28 cellular contexts compared by ENCODE assay signal in the genomic region with DNA sequence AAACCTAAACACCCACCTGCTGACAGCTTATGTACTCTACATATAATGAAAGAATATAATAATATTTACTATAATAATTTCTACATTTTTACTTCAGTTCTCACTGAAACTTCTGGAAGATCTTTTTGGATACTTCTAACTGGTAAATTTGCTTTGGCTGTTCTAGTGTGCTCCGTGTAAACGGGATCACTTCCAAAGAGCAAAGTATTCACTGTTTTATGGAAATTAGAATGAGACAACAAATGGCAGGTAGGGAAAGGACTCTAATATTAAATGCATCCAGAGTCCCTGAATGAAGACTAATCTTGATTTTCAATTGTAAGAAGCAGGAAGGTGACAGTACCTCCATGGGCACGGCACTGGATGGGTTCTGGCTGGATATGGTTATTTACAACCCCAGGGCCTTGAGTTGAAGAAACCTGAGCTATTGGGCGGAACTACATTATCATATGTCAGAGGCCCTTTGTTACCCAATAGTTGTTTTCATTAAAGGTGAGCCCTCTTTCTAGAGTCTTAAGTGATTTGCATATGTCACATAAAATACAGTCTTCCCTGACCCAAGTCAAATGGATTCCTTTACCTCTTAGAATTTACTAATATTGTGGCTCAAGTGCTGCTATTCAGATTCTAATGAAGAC. TPM values are rescaled to one million over a fixed set of nuclear protein-coding genes. Genes with fewer than 3 reads are reported as not detected.
DNase-seq lines count a peak whose midpoint lies in the region; ATAC-seq, FAIRE-seq and TF ChIP-seq lines count a peak whose summit lies in the region.
"Had no signal": no experiment of that assay in that cellular context is flagged by ENCODE, and none has a peak within 500 bp of the region (broad histone marks: within the 10 kb centered on the region; RNA-seq: fewer than 3 reads in every experiment).

No MANE protein-coding gene starts in this region.

- H2AFZ ChIP-seq in K562 (ENCODE audit: low read depth, low read length) = no peak overlapping the region

- peaks cover 8% of the 10 kb centered on the region; the same call in 1 of the 2 replicates for H4K20me1 ChIP-seq in K562 (replicated peaks; ENCODE audit: control insufficient read depth, insufficient read depth, low read length)

- H3K9me3 ChIP-seq in K562 (replicated peaks; ENCODE audit: control insufficient read depth, insufficient read depth, low read depth, low read length) (no peaks in the 10 kb centered on the region), Caco-2 (no peaks in the 10 kb centered on the region)
- H3K9me3 ChIP-seq: psoas muscle, sigmoid colon had no signal

- CTCF ChIA-PET in K562 (lab: Yijun Ruan, JAX; ENCODE audit: low intra/inter-chr PET ratio) (no interaction called here), Caco-2 (lab: Charles Lee) (interaction anchor here (0.6 to 1.2 kb wide), 3 partner anchors 10 to 85 kb away, joined by 3 to 6 read pairs (median 3); partner anchors contain the start of gene TMEM116)

- WGBS in K562 (ENCODE audit: insufficient coverage, low coverage, missing lambda C conversion rate) = 93% methylated on average over 4 of the region's 4 CpGs

- no peaks in the 10 kb centered on the region for H3K27me3 Mint-ChIP-seq in naive thymus-derived CD8-positive, alpha-beta T cell
- no peaks in the 10 kb centered on the region for H3K27me3 Mint-ChIP-seq in Caco-2 (ENCODE audit: insufficient read depth, unreplicated experiment)
- H3K27me3 Mint-ChIP-seq: naive thymus-derived CD4-positive, alpha-beta T cell had no signal

- peak overlapping the region in 9 of 10 donors; percentile 12 to 59 (median 39) for H3K27ac Mint-ChIP-seq in naive thymus-derived CD8-positive, alpha-beta T cell
- no peak overlapping the region for H3K27ac Mint-ChIP-seq in Caco-2 (ENCODE audit: unreplicated experiment)
- H3K27ac Mint-ChIP-seq: HFFc6; T-helper 2 cell treated with Interferon-gamma antibody and Interleukin-4, amounts not matched to agents 5 μg/mL and 100 μg/mL, for 36 hours had no signal

- peaks cover 23% of the 10 kb centered on the region for H3K79me2 ChIP-seq in K562 (ENCODE audit: control insufficient read depth, insufficient read depth, low read length)

- H3K27ac ChIP-seq in K562 (ENCODE audit: extremely low read depth, low read depth, low read length) = no peak overlapping the region
- H3K27ac ChIP-seq: psoas muscle, sigmoid colon had no signal

- peaks cover 0 to 75% (median 5%) of the 10 kb centered on the region in 3 donors for H3K36me3 Mint-ChIP-seq in naive thymus-derived CD8-positive, alpha-beta T cell
- H3K36me3 Mint-ChIP-seq in Caco-2 (ENCODE audit: insufficient read depth, unreplicated experiment) = peaks cover 82% of the 10 kb centered on the region

- in situ Hi-C loops in K562 (cut with MboI) = no loop called here

- no peak for FAIRE-seq in K562 (lab: Jason Lieb, UNC)
- FAIRE-seq: A204.1, islet of Langerhans had no signal

- H3K27me3 ChIP-seq in K562 (ENCODE audit: control insufficient read depth in 2 of 2, insufficient read depth in 2 of 2, low read length in 2 of 2) (no peaks in the 10 kb centered on the region), Caco-2 (replicated peaks; ENCODE audit: control insufficient read depth, insufficient read depth, low read length) (no peaks in the 10 kb centered on the region)
- H3K27me3 ChIP-seq: sigmoid colon had no signal

- H3K36me3 ChIP-seq in K562 (ENCODE audit: control insufficient read depth, insufficient read depth, low read length) = peaks cover 89% of the 10 kb centered on the region
- H3K36me3 ChIP-seq in Caco-2 (ENCODE audit: control insufficient read depth, insufficient read depth, low read length) = peaks cover 1% of the 10 kb centered on the region

- intact Hi-C loops in K562 (cut with micrococcal nuclease) = no loop called here
- intact Hi-C loops in Caco-2 (cut with micrococcal nuclease; ENCODE audit: unreplicated experiment) = no loop called here

- H3K9ac ChIP-seq in K562 (ENCODE audit: insufficient read depth in 1 of 2, low read depth in 2 of 2, low read length in 2 of 2) = no peak overlapping the region

- BruUV-seq in K562 (replicated peaks; lab: Mats Ljungman, UMichigan) (no TSS peak), Caco-2 (replicated peaks; lab: Mats Ljungman, UMichigan) (no TSS peak)

- no peaks in the 10 kb centered on the region for H3K9me1 ChIP-seq in K562 (ENCODE audit: control insufficient read depth, insufficient read depth, low read length)

- POLR2A ChIA-PET in K562 (lab: Yijun Ruan, JAX) = interaction anchor here (0.5 to 6.4 kb wide), 6 partner anchors 9 to 197 kb away, joined by 3 to 54 read pairs (median 3); partner anchors contain the start of genes ERP29 and TMEM116
- POLR2A ChIA-PET in naive thymus-derived CD8-positive, alpha-beta T cell (lab: Charles Lee) = interaction anchor here (1.4 to 3.4 kb wide), 3 partner anchors 10 to 11 kb away, joined by 4 to 15 read pairs (median 4); partner anchors contain the start of genes ERP29 and TMEM116
- POLR2A ChIA-PET in Caco-2 (lab: Charles Lee) = interaction anchor here (2.2 kb wide), 1 partner anchor 11 kb away, joined by 8 read pairs; the partner anchor contains the start of genes ERP29 and TMEM116

- no peak for TF ChIP-seq RAD21 in K562 (CRISPR knock-in tag; conservative IDR thresholded peaks at IDR 0.05 in 1 of 2, IDR thresholded peaks at IDR 0.05 in 1 of 2)

- H3K4me3 Mint-ChIP-seq in naive thymus-derived CD8-positive, alpha-beta T cell = no peak overlapping the region
- H3K4me3 Mint-ChIP-seq in Caco-2 (ENCODE audit: unreplicated experiment) = no peak overlapping the region
- H3K4me3 Mint-ChIP-seq: HFFc6; naive thymus-derived CD4-positive, alpha-beta T cell; T-helper 2 cell treated with Interferon-gamma antibody and Interleukin-4, amounts not matched to agents 5 μg/mL and 100 μg/mL, for 36 hours had no signal

- TF ChIP-seq EP300 in K562 (IDR thresholded peaks at IDR 0.05; ENCODE audit: low read length) = no peak

- H3K4me1 Mint-ChIP-seq in naive thymus-derived CD8-positive, alpha-beta T cell = peaks cover 28 to 47% (median 42%) of the 10 kb centered on the region in 4 donors
- H3K4me1 Mint-ChIP-seq in Caco-2 (ENCODE audit: low read depth, unreplicated experiment) = no peaks in the 10 kb centered on the region

- H3K9me3 Mint-ChIP-seq in naive thymus-derived CD8-positive, alpha-beta T cell = no peaks in the 10 kb centered on the region
- H3K9me3 Mint-ChIP-seq in Caco-2 (ENCODE audit: unreplicated experiment) = no peaks in the 10 kb centered on the region
- H3K9me3 Mint-ChIP-seq: HFFc6; naive thymus-derived CD4-positive, alpha-beta T cell; T-helper 2 cell treated with Interferon-gamma antibody and Interleukin-4, amounts not matched to agents 5 μg/mL and 100 μg/mL, for 36 hours had no signal

- DNase-seq in NCI-H510A treated with DMSO at 0.1 percent for 48 hours (lab: John Stamatoyannopoulos, UW) (peak; percentile 39), NCI-H510A (lab: John Stamatoyannopoulos, UW) (no peak), K562 (ENCODE audit: extremely low read depth in 1 of 4, low spot score in 3 of 4) (no peak), GDM1 (lab: John Stamatoyannopoulos, UW) (no peak), Caco-2 (no peak)
- DNase-seq in naive thymus-derived CD8-positive, alpha-beta T cell = no peak
- DNase-seq: activated CD4-positive, alpha-beta T cell treated with anti-CD3 and anti-CD28 coated beads for 4 hours; activated T-cell treated with anti-CD3 and anti-CD28 coated beads, Interleukin-2, amount 50 U/mL, for 1 hour; caudate nucleus; cortex of kidney; erythroblast; HFFc6; IMR-90; midbrain; naive thymus-derived CD4-positive, alpha-beta T cell; NCI-H1048; NCI-H446 treated with DMSO at 0.1 percent for 48 hours; nucleus accumbens; psoas muscle; sigmoid colon; stimulated activated CD4-positive, alpha-beta T cell treated with anti-CD3 and anti-CD28 coated beads, Interleukin-12 subunit alpha, Interleukin-12 subunit beta, amount 100 ng/mL, for 4 hours; stimulated activated CD4-positive, alpha-beta T cell treated with anti-CD3 and anti-CD28 coated beads, Interleukin-4, amount 100 ng/mL, for 1 hour; trophoblast cell had no signal

- H3K4me3 ChIP-seq in K562 (no peak overlapping the region), Caco-2 (ENCODE audit: low read depth, low read length) (no peak overlapping the region)
- H3K4me3 ChIP-seq: psoas muscle, sigmoid colon had no signal

- TF ChIP-seq CTCF in K562 (IDR thresholded peaks at IDR 0.05 in 2 of 3, conservative IDR thresholded peaks at IDR 0.05 in 1 of 3; ENCODE audit: insufficient read depth in 2 of 3, low read depth in 1 of 3, low read length in 3 of 3) (no peak), Caco-2 (IDR thresholded peaks at IDR 0.05; ENCODE audit: insufficient read depth in 1 of 2, low read depth in 1 of 2, low read length in 1 of 2, severe bottlenecking in 1 of 2, unreplicated experiment in 1 of 2) (no peak)

- H3K4me1 ChIP-seq in K562 (replicated peaks in 1 of 2; ENCODE audit: control insufficient read depth in 2 of 2, insufficient read depth in 2 of 2, low read length in 2 of 2) (no peaks in the 10 kb centered on the region; a peak in 1 of 5 replicates), Caco-2 (no peaks in the 10 kb centered on the region)

- TF ChIP-seq POLR2A in GM19099 (IDR thresholded peaks at IDR 0.05; ENCODE audit: extremely low read depth, insufficient read length, low read depth) (peak; percentile 15), K562 (conservative IDR thresholded peaks at IDR 0.05) (no peak)

- H3K4me2 ChIP-seq in K562 (ENCODE audit: insufficient read depth, low read length) = no peak overlapping the region

- ATAC-seq in K562 (peak; percentile 9; the same call in 1 of the 3 replicates), HG02798 (IDR thresholded peaks at IDR 0.05; ENCODE audit: poor library complexity, unreplicated experiment) (no peak)
- ATAC-seq in naive thymus-derived CD8-positive, alpha-beta T cell = no peak
- ATAC-seq: naive thymus-derived CD4-positive, alpha-beta T cell; psoas muscle had no signal

RNA-seq across cellular contexts. Expression of gene ERP29, which starts 10.7 kb away (rescaled TPM):
- 69.6 and 72.2 TPM in 2 replicates for total RNA-seq in K562 (2011; cell fraction: chromatin; rRNA removed; ENCODE audit: low replicate concordance)
- total RNA-seq in K562 (2011; cell fraction: nucleolus; rRNA removed) = 118 and 126 TPM in 2 replicates
- 117 and 135 TPM in 2 replicates for total RNA-seq in K562 (2011; cell fraction: nucleoplasm; rRNA removed)
- total RNA-seq in K562 (2014; rRNA removed) (58.6 and 60.7 TPM in 2 replicates), K562 (2014; rRNA removed; fragmentation: Illumina TruSeq; extraction: Trizol) (112 and 113 TPM in 2 replicates), K562 (2015; rRNA removed; fragmentation: Illumina TruSeq; extraction: Trizol) (133 TPM in 2 replicates), K562 (2021) (82.3 and 97.5 TPM in 2 replicates), Caco-2 (2022) (226 and 231 TPM in 2 replicates)
- polyA plus RNA-seq in K562 (2011; rRNA removed) (111 and 129 TPM in 2 replicates), K562 (2014; fragmentation: Illumina TruSeq; extraction: Trizol) (106 and 110 TPM in 2 replicates), K562 (2014; fragmentation: Nextera tagmentation; extraction: Ambion mirVana) (100 to 1,000 TPM in 1 of 2 experiments, 10 to 100 TPM in 1; 42.4 to 146 TPM), K562 (2014; rRNA removed) (136 and 137 TPM in 2 replicates)
- polyA plus RNA-seq in K562 (2011; cell fraction: cytosol; rRNA removed) = 56.1 and 102 TPM in 2 replicates
- polyA plus RNA-seq in K562 (2011; cell fraction: nucleus; rRNA removed) = 32.9 and 55.8 TPM in 2 replicates
- polyA plus RNA-seq in K562 (2012) = 139 and 228 TPM in 2 replicates
- polyA minus RNA-seq in K562 (2011; rRNA and poly(A)+ RNA removed) = 46.1 and 59.2 TPM in 2 replicates
- 25.2 and 32.2 TPM in 2 replicates for polyA minus RNA-seq in K562 (2011; cell fraction: cytosol; rRNA and poly(A)+ RNA removed)
- 10.2 and 19.7 TPM in 2 replicates for polyA minus RNA-seq in K562 (2011; cell fraction: nucleus; rRNA and poly(A)+ RNA removed)
- total RNA-seq in naive thymus-derived CD8-positive, alpha-beta T cell = 100 to 1,000 TPM; 161 to 162 TPM
- 100 to 1,000 TPM; 181 to 199 (median 190) TPM for polyA plus RNA-seq in naive thymus-derived CD8-positive, alpha-beta T cell

RNA-seq across cellular contexts. Expression of gene TMEM116, which starts 10.9 kb away (rescaled TPM):
- total RNA-seq in K562 (2011; cell fraction: chromatin; rRNA removed; ENCODE audit: low replicate concordance) = 107 and 160 TPM in 2 replicates
- total RNA-seq in K562 (2011; cell fraction: nucleolus; rRNA removed) = 75.5 and 75.9 TPM in 2 replicates
- 121 and 154 TPM in 2 replicates for total RNA-seq in K562 (2011; cell fraction: nucleoplasm; rRNA removed)
- total RNA-seq in K562 (2014; rRNA removed) = 5.2 and 10.0 TPM in 2 replicates
- total RNA-seq in K562 (2014; rRNA removed; fragmentation: Illumina TruSeq; extraction: Trizol) = 14.2 and 15.6 TPM in 2 replicates
- 9.0 and 10.7 TPM in 2 replicates for total RNA-seq in K562 (2015; rRNA removed; fragmentation: Illumina TruSeq; extraction: Trizol)
- total RNA-seq in K562 (2021) = 10.8 and 11.1 TPM in 2 replicates
- 78.6 and 98.3 TPM in 2 replicates for polyA plus RNA-seq in K562 (2011; rRNA removed)
- 41.1 and 95.9 TPM in 2 replicates for polyA plus RNA-seq in K562 (2011; cell fraction: cytosol; rRNA removed)
- polyA plus RNA-seq in K562 (2011; cell fraction: nucleus; rRNA removed) = 61.9 and 123 TPM in 2 replicates
- 12.9 and 20.1 TPM in 2 replicates for polyA plus RNA-seq in K562 (2012)
- 13.9 and 14.4 TPM in 2 replicates for polyA plus RNA-seq in K562 (2014; fragmentation: Illumina TruSeq; extraction: Trizol)
- 10 to 100 TPM; 19.2 to 22.9 TPM for polyA plus RNA-seq in K562 (2014; fragmentation: Nextera tagmentation; extraction: Ambion mirVana)
- polyA plus RNA-seq in K562 (2014; rRNA removed) = 12.7 and 16.3 TPM in 2 replicates
- 44.7 and 67.7 TPM in 2 replicates for polyA minus RNA-seq in K562 (2011; rRNA and poly(A)+ RNA removed)
- polyA minus RNA-seq in K562 (2011; cell fraction: cytosol; rRNA and poly(A)+ RNA removed) = 15.4 and 22.0 TPM in 2 replicates
- polyA minus RNA-seq in K562 (2011; cell fraction: nucleus; rRNA and poly(A)+ RNA removed) = 23.4 and 62.4 TPM in 2 replicates
- 10 to 100 TPM; 28.7 to 30.9 TPM for total RNA-seq in naive thymus-derived CD8-positive, alpha-beta T cell
- polyA plus RNA-seq in naive thymus-derived CD8-positive, alpha-beta T cell = 10 to 100 TPM; 12.0 to 15.6 (median 14.0) TPM
- total RNA-seq in Caco-2 (2022) = 10.3 and 11.0 TPM in 2 replicates
